1 cellular context compared by ENCODE assay signal in the genomic region with DNA sequence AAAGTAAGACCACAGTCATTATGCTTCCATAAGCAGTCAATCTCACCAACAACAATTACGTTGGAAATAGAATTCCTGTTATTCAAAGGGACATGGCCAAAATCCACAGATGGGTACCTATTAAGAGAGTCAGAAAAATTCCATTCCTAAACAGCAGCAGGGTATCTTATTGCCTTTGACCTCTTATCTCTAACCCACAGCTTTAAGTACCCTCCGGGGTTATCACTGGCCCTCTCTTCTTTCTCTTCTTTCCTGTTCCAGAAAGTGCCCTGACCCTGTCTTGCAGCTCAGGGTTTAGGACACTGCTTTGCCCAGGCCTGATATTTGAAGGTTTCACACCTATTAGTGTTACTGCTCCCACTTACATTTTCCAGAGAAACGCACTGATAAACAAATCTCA.
TF ChIP-seq lines count a peak whose summit lies in the region.

No MANE protein-coding gene starts in this region.

TF ChIP-seq in K562, 482 proteins besides CTCF, POLR2A, EP300 and RAD21 (continued from another document):
- TF ChIP-seq, protein P1, sequence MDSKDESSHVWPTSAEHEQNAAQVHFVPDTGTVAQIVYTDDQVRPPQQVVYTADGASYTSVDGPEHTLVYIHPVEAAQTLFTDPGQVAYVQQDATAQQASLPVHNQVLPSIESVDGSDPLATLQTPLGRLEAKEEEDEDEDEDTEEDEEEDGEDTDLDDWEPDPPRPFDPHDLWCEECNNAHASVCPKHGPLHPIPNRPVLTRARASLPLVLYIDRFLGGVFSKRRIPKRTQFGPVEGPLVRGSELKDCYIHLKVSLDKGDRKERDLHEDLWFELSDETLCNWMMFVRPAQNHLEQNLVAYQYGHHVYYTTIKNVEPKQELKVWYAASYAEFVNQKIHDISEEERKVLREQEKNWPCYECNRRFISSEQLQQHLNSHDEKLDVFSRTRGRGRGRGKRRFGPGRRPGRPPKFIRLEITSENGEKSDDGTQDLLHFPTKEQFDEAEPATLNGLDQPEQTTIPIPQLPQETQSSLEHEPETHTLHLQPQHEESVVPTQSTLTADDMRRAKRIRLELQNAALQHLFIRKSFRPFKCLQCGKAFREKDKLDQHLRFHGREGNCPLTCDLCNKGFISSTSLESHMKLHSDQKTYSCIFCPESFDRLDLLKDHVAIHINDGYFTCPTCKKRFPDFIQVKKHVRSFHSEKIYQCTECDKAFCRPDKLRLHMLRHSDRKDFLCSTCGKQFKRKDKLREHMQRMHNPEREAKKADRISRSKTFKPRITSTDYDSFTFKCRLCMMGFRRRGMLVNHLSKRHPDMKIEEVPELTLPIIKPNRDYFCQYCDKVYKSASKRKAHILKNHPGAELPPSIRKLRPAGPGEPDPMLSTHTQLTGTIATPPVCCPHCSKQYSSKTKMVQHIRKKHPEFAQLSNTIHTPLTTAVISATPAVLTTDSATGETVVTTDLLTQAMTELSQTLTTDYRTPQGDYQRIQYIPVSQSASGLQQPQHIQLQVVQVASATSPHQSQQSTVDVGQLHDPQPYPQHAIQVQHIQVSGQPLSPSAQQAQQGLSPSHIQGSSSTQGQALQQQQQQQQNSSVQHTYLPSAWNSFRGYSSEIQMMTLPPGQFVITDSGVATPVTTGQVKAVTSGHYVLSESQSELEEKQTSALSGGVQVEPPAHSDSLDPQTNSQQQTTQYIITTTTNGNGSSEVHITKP (IDR thresholded peaks at IDR 0.05; ENCODE audit: partially characterized antibody), result no peak
- TF ChIP-seq JUND (IDR thresholded peaks at IDR 0.05; ENCODE audit: borderline replicate concordance, low read depth, low read length), result no peak
- no peak for TF ChIP-seq JUND (tag; IDR thresholded peaks at IDR 0.05; ENCODE audit: borderline replicate concordance, low read depth, low read length)
- TF ChIP-seq ATF7 (IDR thresholded peaks at IDR 0.05), result no peak
- TF ChIP-seq SIRT6 (IDR thresholded peaks at IDR 0.05; ENCODE audit: low read depth, low read length), result no peak
- TF ChIP-seq POLR3A (IDR thresholded peaks at IDR 0.05; ENCODE audit: borderline replicate concordance, extremely low read depth, insufficient read depth, insufficient read length), result no peak
- no peak for TF ChIP-seq YY1 (IDR thresholded peaks at IDR 0.05; ENCODE audit: borderline replicate concordance in 1 of 3, control insufficient read depth in 1 of 3, extremely low read depth in 1 of 3, insufficient read depth in 3 of 3, insufficient read length in 1 of 3, insufficient replicate concordance in 2 of 3, low read depth in 1 of 3, low read length in 2 of 3)
- TF ChIP-seq SMARCC2 (IDR thresholded peaks at IDR 0.05; ENCODE audit: low read depth), result no peak
- TF ChIP-seq, protein P2, sequence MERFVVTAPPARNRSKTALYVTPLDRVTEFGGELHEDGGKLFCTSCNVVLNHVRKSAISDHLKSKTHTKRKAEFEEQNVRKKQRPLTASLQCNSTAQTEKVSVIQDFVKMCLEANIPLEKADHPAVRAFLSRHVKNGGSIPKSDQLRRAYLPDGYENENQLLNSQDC (CRISPR knock-in tag; IDR thresholded peaks at IDR 0.05), result no peak
- TF ChIP-seq JUN (IDR thresholded peaks at IDR 0.05; ENCODE audit: borderline replicate concordance, low read depth, low read length), result no peak
- TF ChIP-seq JUN (CRISPR knock-in tag; IDR thresholded peaks at IDR 0.05; ENCODE audit: borderline replicate concordance), result no peak
- TF ChIP-seq, protein P3, sequence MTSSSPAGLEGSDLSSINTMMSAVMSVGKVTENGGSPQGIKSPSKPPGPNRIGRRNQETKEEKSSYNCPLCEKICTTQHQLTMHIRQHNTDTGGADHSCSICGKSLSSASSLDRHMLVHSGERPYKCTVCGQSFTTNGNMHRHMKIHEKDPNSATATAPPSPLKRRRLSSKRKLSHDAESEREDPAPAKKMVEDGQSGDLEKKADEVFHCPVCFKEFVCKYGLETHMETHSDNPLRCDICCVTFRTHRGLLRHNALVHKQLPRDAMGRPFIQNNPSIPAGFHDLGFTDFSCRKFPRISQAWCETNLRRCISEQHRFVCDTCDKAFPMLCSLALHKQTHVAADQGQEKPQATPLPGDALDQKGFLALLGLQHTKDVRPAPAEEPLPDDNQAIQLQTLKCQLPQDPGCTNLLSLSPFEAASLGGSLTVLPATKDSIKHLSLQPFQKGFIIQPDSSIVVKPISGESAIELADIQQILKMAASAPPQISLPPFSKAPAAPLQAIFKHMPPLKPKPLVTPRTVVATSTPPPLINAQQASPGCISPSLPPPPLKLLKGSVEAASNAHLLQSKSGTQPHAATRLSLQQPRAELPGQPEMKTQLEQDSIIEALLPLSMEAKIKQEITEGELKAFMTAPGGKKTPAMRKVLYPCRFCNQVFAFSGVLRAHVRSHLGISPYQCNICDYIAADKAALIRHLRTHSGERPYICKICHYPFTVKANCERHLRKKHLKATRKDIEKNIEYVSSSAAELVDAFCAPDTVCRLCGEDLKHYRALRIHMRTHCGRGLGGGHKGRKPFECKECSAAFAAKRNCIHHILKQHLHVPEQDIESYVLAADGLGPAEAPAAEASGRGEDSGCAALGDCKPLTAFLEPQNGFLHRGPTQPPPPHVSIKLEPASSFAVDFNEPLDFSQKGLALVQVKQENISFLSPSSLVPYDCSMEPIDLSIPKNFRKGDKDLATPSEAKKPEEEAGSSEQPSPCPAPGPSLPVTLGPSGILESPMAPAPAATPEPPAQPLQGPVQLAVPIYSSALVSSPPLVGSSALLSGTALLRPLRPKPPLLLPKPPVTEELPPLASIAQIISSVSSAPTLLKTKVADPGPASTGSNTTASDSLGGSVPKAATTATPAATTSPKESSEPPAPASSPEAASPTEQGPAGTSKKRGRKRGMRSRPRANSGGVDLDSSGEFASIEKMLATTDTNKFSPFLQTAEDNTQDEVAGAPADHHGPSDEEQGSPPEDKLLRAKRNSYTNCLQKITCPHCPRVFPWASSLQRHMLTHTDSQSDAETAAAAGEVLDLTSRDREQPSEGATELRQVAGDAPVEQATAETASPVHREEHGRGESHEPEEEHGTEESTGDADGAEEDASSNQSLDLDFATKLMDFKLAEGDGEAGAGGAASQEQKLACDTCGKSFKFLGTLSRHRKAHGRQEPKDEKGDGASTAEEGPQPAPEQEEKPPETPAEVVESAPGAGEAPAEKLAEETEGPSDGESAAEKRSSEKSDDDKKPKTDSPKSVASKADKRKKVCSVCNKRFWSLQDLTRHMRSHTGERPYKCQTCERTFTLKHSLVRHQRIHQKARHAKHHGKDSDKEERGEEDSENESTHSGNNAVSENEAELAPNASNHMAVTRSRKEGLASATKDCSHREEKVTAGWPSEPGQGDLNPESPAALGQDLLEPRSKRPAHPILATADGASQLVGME (CRISPR knock-in tag; IDR thresholded peaks at IDR 0.05), result no peak
- TF ChIP-seq DNMT1 (IDR thresholded peaks at IDR 0.05), result no peak
- TF ChIP-seq NFE2L1 (tag; IDR thresholded peaks at IDR 0.05; ENCODE audit: borderline replicate concordance, low read depth), result no peak
- no peak for TF ChIP-seq MTA3 (IDR thresholded peaks at IDR 0.05; ENCODE audit: borderline replicate concordance)
- TF ChIP-seq KDM1A (IDR thresholded peaks at IDR 0.05), result peak in 1 of 2 experiments; percentile 77; a peak in 2 of 4 replicates
- TF ChIP-seq ARID1B (IDR thresholded peaks at IDR 0.05), result 0 out of 2 replicates have a peak, but pooled peaks have one; percentile 20
- TF ChIP-seq PHB (CRISPR knock-in tag; IDR thresholded peaks at IDR 0.05), result no peak
- TF ChIP-seq, protein P4, sequence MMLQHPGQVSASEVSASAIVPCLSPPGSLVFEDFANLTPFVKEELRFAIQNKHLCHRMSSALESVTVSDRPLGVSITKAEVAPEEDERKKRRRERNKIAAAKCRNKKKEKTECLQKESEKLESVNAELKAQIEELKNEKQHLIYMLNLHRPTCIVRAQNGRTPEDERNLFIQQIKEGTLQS (IDR thresholded peaks at IDR 0.05), result no peak
- TF ChIP-seq, protein P4 (CRISPR knock-in tag; conservative IDR thresholded peaks at IDR 0.05), result no peak
- TF ChIP-seq, protein P5, sequence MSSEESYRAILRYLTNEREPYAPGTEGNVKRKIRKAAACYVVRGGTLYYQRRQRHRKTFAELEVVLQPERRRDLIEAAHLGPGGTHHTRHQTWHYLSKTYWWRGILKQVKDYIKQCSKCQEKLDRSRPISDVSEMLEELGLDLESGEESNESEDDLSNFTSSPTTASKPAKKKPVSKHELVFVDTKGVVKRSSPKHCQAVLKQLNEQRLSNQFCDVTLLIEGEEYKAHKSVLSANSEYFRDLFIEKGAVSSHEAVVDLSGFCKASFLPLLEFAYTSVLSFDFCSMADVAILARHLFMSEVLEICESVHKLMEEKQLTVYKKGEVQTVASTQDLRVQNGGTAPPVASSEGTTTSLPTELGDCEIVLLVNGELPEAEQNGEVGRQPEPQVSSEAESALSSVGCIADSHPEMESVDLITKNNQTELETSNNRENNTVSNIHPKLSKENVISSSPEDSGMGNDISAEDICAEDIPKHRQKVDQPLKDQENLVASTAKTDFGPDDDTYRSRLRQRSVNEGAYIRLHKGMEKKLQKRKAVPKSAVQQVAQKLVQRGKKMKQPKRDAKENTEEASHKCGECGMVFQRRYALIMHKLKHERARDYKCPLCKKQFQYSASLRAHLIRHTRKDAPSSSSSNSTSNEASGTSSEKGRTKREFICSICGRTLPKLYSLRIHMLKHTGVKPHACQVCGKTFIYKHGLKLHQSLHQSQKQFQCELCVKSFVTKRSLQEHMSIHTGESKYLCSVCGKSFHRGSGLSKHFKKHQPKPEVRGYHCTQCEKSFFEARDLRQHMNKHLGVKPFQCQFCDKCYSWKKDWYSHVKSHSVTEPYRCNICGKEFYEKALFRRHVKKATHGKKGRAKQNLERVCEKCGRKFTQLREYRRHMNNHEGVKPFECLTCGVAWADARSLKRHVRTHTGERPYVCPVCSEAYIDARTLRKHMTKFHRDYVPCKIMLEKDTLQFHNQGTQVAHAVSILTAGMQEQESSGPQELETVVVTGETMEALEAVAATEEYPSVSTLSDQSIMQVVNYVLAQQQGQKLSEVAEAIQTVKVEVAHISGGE (CRISPR knock-in tag; IDR thresholded peaks at IDR 0.05), result no peak
- no peak for TF ChIP-seq HDAC2 (IDR thresholded peaks at IDR 0.05)
- TF ChIP-seq NR2C1 (IDR thresholded peaks at IDR 0.05), result peak; percentile 64
- peak; percentile 88 for TF ChIP-seq NR2C1 (tag; IDR thresholded peaks at IDR 0.05)
- no peak for TF ChIP-seq NR2C2 (CRISPR knock-in tag; IDR thresholded peaks at IDR 0.05)
- 0 out of 2 replicates have a peak, but pooled peaks have one; percentile 33 for TF ChIP-seq NR2C2 (tag; IDR thresholded peaks at IDR 0.05)
- TF ChIP-seq NCOR1 (IDR thresholded peaks at IDR 0.05), result 0 out of 2 replicates have a peak, but pooled peaks have one; percentile 5
- TF ChIP-seq, protein P6, sequence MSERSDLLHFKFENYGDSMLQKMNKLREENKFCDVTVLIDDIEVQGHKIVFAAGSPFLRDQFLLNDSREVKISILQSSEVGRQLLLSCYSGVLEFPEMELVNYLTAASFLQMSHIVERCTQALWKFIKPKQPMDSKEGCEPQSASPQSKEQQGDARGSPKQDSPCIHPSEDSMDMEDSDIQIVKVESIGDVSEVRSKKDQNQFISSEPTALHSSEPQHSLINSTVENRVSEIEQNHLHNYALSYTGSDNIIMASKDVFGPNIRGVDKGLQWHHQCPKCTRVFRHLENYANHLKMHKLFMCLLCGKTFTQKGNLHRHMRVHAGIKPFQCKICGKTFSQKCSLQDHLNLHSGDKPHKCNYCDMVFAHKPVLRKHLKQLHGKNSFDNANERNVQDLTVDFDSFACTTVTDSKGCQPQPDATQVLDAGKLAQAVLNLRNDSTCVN (CRISPR knock-in tag; IDR thresholded peaks at IDR 0.05), result no peak
- TF ChIP-seq TCF3 (CRISPR knock-in tag; IDR thresholded peaks at IDR 0.05), result 0 out of 2 replicates have a peak, but pooled peaks have one; percentile 13
- peak; percentile 42; the same call in 1 of the 2 replicates for TF ChIP-seq CBFA2T3 (IDR thresholded peaks at IDR 0.05)
- TF ChIP-seq, protein P7, sequence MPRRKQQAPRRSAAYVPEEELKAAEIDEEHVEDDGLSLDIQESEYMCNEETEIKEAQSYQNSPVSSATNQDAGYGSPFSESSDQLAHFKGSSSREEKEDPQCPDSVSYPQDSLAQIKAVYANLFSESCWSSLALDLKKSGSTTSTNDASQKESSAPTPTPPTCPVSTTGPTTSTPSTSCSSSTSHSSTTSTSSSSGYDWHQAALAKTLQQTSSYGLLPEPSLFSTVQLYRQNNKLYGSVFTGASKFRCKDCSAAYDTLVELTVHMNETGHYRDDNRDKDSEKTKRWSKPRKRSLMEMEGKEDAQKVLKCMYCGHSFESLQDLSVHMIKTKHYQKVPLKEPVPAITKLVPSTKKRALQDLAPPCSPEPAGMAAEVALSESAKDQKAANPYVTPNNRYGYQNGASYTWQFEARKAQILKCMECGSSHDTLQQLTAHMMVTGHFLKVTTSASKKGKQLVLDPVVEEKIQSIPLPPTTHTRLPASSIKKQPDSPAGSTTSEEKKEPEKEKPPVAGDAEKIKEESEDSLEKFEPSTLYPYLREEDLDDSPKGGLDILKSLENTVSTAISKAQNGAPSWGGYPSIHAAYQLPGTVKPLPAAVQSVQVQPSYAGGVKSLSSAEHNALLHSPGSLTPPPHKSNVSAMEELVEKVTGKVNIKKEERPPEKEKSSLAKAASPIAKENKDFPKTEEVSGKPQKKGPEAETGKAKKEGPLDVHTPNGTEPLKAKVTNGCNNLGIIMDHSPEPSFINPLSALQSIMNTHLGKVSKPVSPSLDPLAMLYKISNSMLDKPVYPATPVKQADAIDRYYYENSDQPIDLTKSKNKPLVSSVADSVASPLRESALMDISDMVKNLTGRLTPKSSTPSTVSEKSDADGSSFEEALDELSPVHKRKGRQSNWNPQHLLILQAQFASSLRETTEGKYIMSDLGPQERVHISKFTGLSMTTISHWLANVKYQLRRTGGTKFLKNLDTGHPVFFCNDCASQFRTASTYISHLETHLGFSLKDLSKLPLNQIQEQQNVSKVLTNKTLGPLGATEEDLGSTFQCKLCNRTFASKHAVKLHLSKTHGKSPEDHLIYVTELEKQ (CRISPR knock-in tag; IDR thresholded peaks at IDR 0.05), result no peak
- no peak for TF ChIP-seq GATAD2B (IDR thresholded peaks at IDR 0.05; ENCODE audit: borderline replicate concordance)
- no peak for TF ChIP-seq FOXA1 (IDR thresholded peaks at IDR 0.05; ENCODE audit: borderline replicate concordance)
- TF ChIP-seq POLR2G (IDR thresholded peaks at IDR 0.05; ENCODE audit: low read depth, low read length), result no peak
- TF ChIP-seq FOXK1 (CRISPR knock-in tag; IDR thresholded peaks at IDR 0.05; ENCODE audit: borderline replicate concordance), result no peak
- no peak for TF ChIP-seq LARP7 (IDR thresholded peaks at IDR 0.05)
